In genomic region chr11:82988936-82989627, GRCh38 we compare ENCODE assay signal across 10 cellular contexts.
A peak's percentile ranks its signal among the peaks of the same experiment; 100 is the strongest.
DNase-seq lines count a peak whose midpoint lies in the region; TF ChIP-seq lines count a peak whose summit lies in the region.
"Had no signal": no experiment of that assay in that cellular context is flagged by ENCODE, and none has a peak within 500 bp of the region (broad histone marks: within the 10 kb centered on the region; RNA-seq: fewer than 3 reads in every experiment).

No MANE protein-coding gene starts in this region.

- WGBS in hepatocyte (ENCODE audit: low lambda C conversion rate, missing lambda C conversion rate): 48% methylated on average over 7 of the region's 7 CpGs

- DNase-seq in NCI-H146 (lab: John Stamatoyannopoulos, UW): peak; percentile 72
- DNase-seq in SHP77 (lab: John Stamatoyannopoulos, UW): peak; percentile 87
- DNase-seq in hepatocyte (ENCODE audit: low spot score): peak; percentile 37
- DNase-seq in putamen (ENCODE audit: low spot score): peak; percentile 95
- no peak for DNase-seq in NCI-H2029 treated with DMSO at 0.1 percent for 48 hours (lab: John Stamatoyannopoulos, UW)
- DNase-seq in ascending aorta (ENCODE audit: low spot score in 2 of 2): no peak
- DNase-seq in RWPE1 (ENCODE audit: low spot score): no peak
- DNase-seq: Peyer's patch, sigmoid colon had no signal

- H3K4me2 ChIP-seq in hepatocyte: no peak overlapping the region

- intact Hi-C loops in ascending aorta (cut with DNase I): no loop called here

- no peaks in the 10 kb centered on the region for H4K20me1 ChIP-seq in hepatocyte (ENCODE audit: insufficient read depth, poor library complexity, severe bottlenecking)

- H3K4me1 ChIP-seq in hepatocyte (ENCODE audit: insufficient read depth) (no peaks in the 10 kb centered on the region), ascending aorta (no peaks in the 10 kb centered on the region)

- H3K27me3 ChIP-seq in hepatocyte (no peaks in the 10 kb centered on the region), ascending aorta (no peaks in the 10 kb centered on the region)
- H3K27me3 ChIP-seq: Peyer's patch, sigmoid colon had no signal

- no peak overlapping the region for H3K4me3 ChIP-seq in hepatocyte
- H3K4me3 ChIP-seq in ascending aorta: no peak overlapping the region
- H3K4me3 ChIP-seq: Peyer's patch, sigmoid colon, thoracic aorta had no signal

- no peaks in the 10 kb centered on the region for H3K36me3 ChIP-seq in hepatocyte (replicated peaks; ENCODE audit: insufficient read depth, low read depth)
- peaks cover 9 to 28% of the 10 kb centered on the region in 2 donors for H3K36me3 ChIP-seq in ascending aorta

- CTCF ChIA-PET in RWPE1 (lab: Yijun Ruan, JAX): interaction anchor here (0.6 kb wide), 1 partner anchor 13 kb away, joined by 4 read pairs; no protein-coding TSS in a partner anchor

- H2AFZ ChIP-seq in hepatocyte: no peak overlapping the region

- H3K79me2 ChIP-seq in hepatocyte: no peaks in the 10 kb centered on the region

- H3K9me2 ChIP-seq in hepatocyte (replicated peaks; ENCODE audit: insufficient read depth): no peaks in the 10 kb centered on the region

- no peak overlapping the region for H3K27ac ChIP-seq in hepatocyte
- H3K27ac ChIP-seq in ascending aorta: no peak overlapping the region
- no peak overlapping the region for H3K27ac ChIP-seq in RWPE1
- H3K27ac ChIP-seq: Peyer's patch, sigmoid colon, thoracic aorta had no signal

- TF ChIP-seq CTCF in hepatocyte (IDR thresholded peaks at IDR 0.05; ENCODE audit: poor library complexity) (no peak), ascending aorta (IDR thresholded peaks at IDR 0.05) (no peak), RWPE1 (conservative IDR thresholded peaks at IDR 0.05; ENCODE audit: low read depth) (no peak)

- POLR2A ChIA-PET in RWPE1 (lab: Yijun Ruan, JAX; ENCODE audit: low non-redundant PET): no interaction called here

- H3K9me3 ChIP-seq in hepatocyte (ENCODE audit: low read depth) (no peaks in the 10 kb centered on the region), ascending aorta (no peaks in the 10 kb centered on the region)
- H3K9me3 ChIP-seq: Peyer's patch, sigmoid colon, thoracic aorta had no signal

Comparison
In these comparisons a context has a peak if more than half of its experiments do, and no peak if none do; other contexts are left out.
1. DNase-seq: peak in NCI-H146 (single experiment), SHP77 (2 of 2), hepatocyte (single experiment) and putamen (single experiment); none in NCI-H2029 treated with DMSO at 0.1 percent for 48 hours (single experiment), ascending aorta (0 of 2) and RWPE1 (single experiment).